In the genomic region with DNA sequence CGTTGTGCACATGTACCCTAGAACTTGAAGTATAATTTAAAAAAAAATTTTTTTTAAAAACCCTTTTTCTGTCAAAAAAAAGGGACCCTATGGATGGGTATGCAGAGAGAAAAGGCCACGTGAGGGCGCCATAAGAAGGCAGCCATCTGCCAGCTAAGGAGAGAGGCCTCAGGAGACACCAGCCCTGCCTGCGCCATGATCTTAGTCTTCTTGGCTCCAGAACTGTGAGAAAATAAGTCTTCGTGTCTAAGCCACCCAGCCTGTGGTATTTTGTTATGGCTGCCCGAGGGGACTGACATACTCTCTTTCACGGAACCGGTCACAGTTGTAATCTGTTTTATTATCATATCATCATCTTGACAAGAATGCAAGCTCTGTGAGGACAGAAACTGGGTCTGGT, we compare ENCODE assay signal across 14 cellular contexts.
"Had no signal": no experiment of that assay in that cellular context is flagged by ENCODE, and none has a peak within 500 bp of the region (broad histone marks: within the 10 kb centered on the region; RNA-seq: fewer than 3 reads in every experiment).

No MANE protein-coding gene starts in this region.

- H3K27me3 ChIP-seq: spleen, testis, upper lobe of left lung had no signal

- DNase-seq: activated CD4-positive, alpha-beta T cell treated with anti-CD3 and anti-CD28 coated beads, Interleukin-2, amount 10 ng/mL, durations not matched to agents 7 days and 5 days; activated CD8-positive, alpha-beta T cell treated with anti-CD3 and anti-CD28 coated beads, Interleukin-2, amount 10 ng/mL, durations not matched to agents 7 days and 5 days; activated naive CD4-positive, alpha-beta T cell treated with anti-CD3 and anti-CD28 coated beads for 36 hours; activated naive CD8-positive, alpha-beta T cell treated with anti-CD3 and anti-CD28 coated beads, Interleukin-2, amount 50 U/mL, for 24 hours; activated T-cell treated with anti-CD3 and anti-CD28 coated beads, Interleukin-2, amount 50 U/mL, for 24 hours; anterior cingulate cortex; central memory CD4-positive, alpha-beta T cell; naive thymus-derived CD8-positive, alpha-beta T cell; spleen; stimulated activated CD4-positive, alpha-beta T cell treated with anti-CD3 and anti-CD28 coated beads, Interleukin-4, amount 100 ng/mL, for 4 hours; testis; upper lobe of left lung had no signal

- H3K9me3 ChIP-seq: spleen, testis, upper lobe of left lung had no signal

- H3K4me3 ChIP-seq: coronary artery, spleen, testis, upper lobe of left lung had no signal

- ATAC-seq: activated CD8-positive, alpha-beta T cell treated with anti-CD3 and anti-CD28 coated beads, Interleukin-2, amount 10 ng/mL, durations not matched to agents 7 days and 5 days; activated naive CD8-positive, alpha-beta T cell treated with anti-CD3 and anti-CD28 coated beads, Interleukin-2, amount 50 U/mL, for 24 hours; naive thymus-derived CD8-positive, alpha-beta T cell; stimulated activated memory B cell treated with anti-CD40 and anti-IgM and Interleukin-4, amounts not matched to agents 10 μg/mL and 1 μg/mL and 100 μg/mL, for 72 hours had no signal

- H3K36me3 ChIP-seq: spleen, upper lobe of left lung had no signal

- H3K4me1 ChIP-seq: testis had no signal

- H3K27ac ChIP-seq: coronary artery, spleen, testis, upper lobe of left lung had no signal
